23 cellular contexts compared by ENCODE assay signal in genomic region chr13:28885191-28885590, GRCh38.
"Had no signal": no experiment of that assay in that cellular context is flagged by ENCODE, and none has a peak within 500 bp of the region (broad histone marks: within the 10 kb centered on the region; RNA-seq: fewer than 3 reads in every experiment).

No MANE protein-coding gene starts in this region.

- H3K4me1 Mint-ChIP-seq: immature natural killer cell; neural progenitor cell; stimulated activated naive B cell treated with anti-CD40 and anti-IgM and Interleukin-4, amounts not matched to agents 10 μg/mL and 1 μg/mL and 100 μg/mL, for 72 hours; stimulated activated naive CD8-positive, alpha-beta T cell treated with anti-CD3 and anti-CD28 coated beads, Interleukin-15, amount 100 ng/mL, for 72 hours had no signal

- H3K4me3 Mint-ChIP-seq: immature natural killer cell; natural killer cell treated with Interleukin-12 subunit alpha and Interleukin-12 subunit beta and Interleukin-15 and Interleukin-18, amount 100 ng/mL, for 72 hours; neural progenitor cell; stimulated activated naive B cell treated with anti-CD40 and anti-IgM and Interleukin-4, amounts not matched to agents 10 μg/mL and 1 μg/mL and 100 μg/mL, for 72 hours; stimulated activated naive CD8-positive, alpha-beta T cell treated with anti-CD3 and anti-CD28 coated beads, Interleukin-15, amount 100 ng/mL, for 72 hours had no signal

- H3K27me3 Mint-ChIP-seq: natural killer cell treated with Interleukin-12 subunit alpha and Interleukin-12 subunit beta and Interleukin-15 and Interleukin-18, amount 100 ng/mL, for 72 hours; stimulated activated naive B cell treated with anti-CD40 and anti-IgM and Interleukin-4, amounts not matched to agents 10 μg/mL and 1 μg/mL and 100 μg/mL, for 72 hours; stimulated activated naive CD8-positive, alpha-beta T cell treated with anti-CD3 and anti-CD28 coated beads, Interleukin-15, amount 100 ng/mL, for 72 hours had no signal

- H3K9me3 Mint-ChIP-seq: natural killer cell treated with Interleukin-12 subunit alpha and Interleukin-12 subunit beta and Interleukin-15 and Interleukin-18, amount 100 ng/mL, for 72 hours; neural progenitor cell; stimulated activated naive CD8-positive, alpha-beta T cell treated with anti-CD3 and anti-CD28 coated beads, Interleukin-15, amount 100 ng/mL, for 72 hours had no signal

- H3K27ac Mint-ChIP-seq: immature natural killer cell; natural killer cell treated with Interleukin-12 subunit alpha and Interleukin-12 subunit beta and Interleukin-15 and Interleukin-18, amount 100 ng/mL, for 72 hours; neural progenitor cell; stimulated activated naive B cell treated with anti-CD40 and anti-IgM and Interleukin-4, amounts not matched to agents 10 μg/mL and 1 μg/mL and 100 μg/mL, for 72 hours; stimulated activated naive CD8-positive, alpha-beta T cell treated with anti-CD3 and anti-CD28 coated beads, Interleukin-15, amount 100 ng/mL, for 72 hours had no signal

- DNase-seq: erythroblast; foreskin fibroblast; glutamatergic neuron; immature natural killer cell; left ventricle myocardium superior; mesenchymal stem cell; midbrain; nucleus accumbens; ovary; sigmoid colon; stimulated activated CD4-positive, alpha-beta T cell treated with anti-CD3 and anti-CD28 coated beads, Interleukin-2, amount 100 ng/mL, for 24 hours; stimulated activated CD4-positive, alpha-beta T cell treated with anti-CD3 and anti-CD28 coated beads, Interleukin-4, amount 100 ng/mL, for 4 hours; stimulated activated naive B cell treated with anti-CD40 and anti-IgM and Interleukin-4, amounts not matched to agents 10 μg/mL and 1 μg/mL and 100 μg/mL, for 72 hours; stimulated activated naive CD8-positive, alpha-beta T cell treated with anti-CD3 and anti-CD28 coated beads, Interleukin-15, amount 100 ng/mL, for 72 hours; testis; upper lobe of right lung had no signal

- H3K27ac ChIP-seq: gastroesophageal sphincter, neural progenitor cell, ovary, right atrium auricular region, sigmoid colon, skin epidermis, testis, tibial nerve, upper lobe of right lung had no signal

- ATAC-seq: gastroesophageal sphincter; left ventricle myocardium superior; stimulated activated naive B cell treated with anti-CD40 and anti-IgM and Interleukin-4, amounts not matched to agents 10 μg/mL and 1 μg/mL and 100 μg/mL, for 72 hours; stimulated activated naive CD8-positive, alpha-beta T cell treated with anti-CD3 and anti-CD28 coated beads, Interleukin-15, amount 100 ng/mL, for 72 hours; upper lobe of right lung had no signal

- H3K36me3 ChIP-seq: gastroesophageal sphincter, neural progenitor cell, ovary, right atrium auricular region, sigmoid colon, tibial nerve, upper lobe of right lung had no signal

- H3K27me3 ChIP-seq: gastroesophageal sphincter, neural progenitor cell, ovary, right atrium auricular region, sigmoid colon, testis, tibial nerve, upper lobe of right lung had no signal

- H3K4me1 ChIP-seq: gastroesophageal sphincter, neural progenitor cell, right atrium auricular region, sigmoid colon, testis, tibial nerve, upper lobe of right lung had no signal

- H3K4me3 ChIP-seq: gastroesophageal sphincter, lung, neural progenitor cell, ovary, right atrium auricular region, sigmoid colon, skin epidermis, testis, tibial nerve, upper lobe of right lung had no signal

- H3K36me3 Mint-ChIP-seq: immature natural killer cell; natural killer cell treated with Interleukin-12 subunit alpha and Interleukin-12 subunit beta and Interleukin-15 and Interleukin-18, amount 100 ng/mL, for 72 hours; neural progenitor cell; stimulated activated naive B cell treated with anti-CD40 and anti-IgM and Interleukin-4, amounts not matched to agents 10 μg/mL and 1 μg/mL and 100 μg/mL, for 72 hours had no signal

- H3K9me3 ChIP-seq: gastroesophageal sphincter, ovary, right atrium auricular region, sigmoid colon, testis, tibial nerve, upper lobe of right lung had no signal
